ENCODE assay signal across 6 cellular contexts in genomic region chr14:21095430-21096205, GRCh38. TPM values are rescaled to one million over a fixed set of nuclear protein-coding genes. Genes with fewer than 3 reads are reported as not detected.
DNase-seq lines count a peak whose midpoint lies in the region; ATAC-seq, FAIRE-seq and TF ChIP-seq lines count a peak whose summit lies in the region.

No MANE protein-coding gene starts in this region.

- H3K27me3 Mint-ChIP-seq in IgD-negative memory B cell, result peaks cover 20% of the 10 kb centered on the region

- H3K27me3 ChIP-seq in psoas muscle (ENCODE audit: insufficient read depth in 3 of 3, low read length in 2 of 3), result no peaks in the 10 kb centered on the region

- WGBS in psoas muscle, 3 donors, result 38 to 59% (median 46%) methylated on average over 6 of the region's 6 CpGs

- no peak overlapping the region for H3K9ac ChIP-seq in kidney (ENCODE audit: low read length in 2 of 2)

- no peaks in the 10 kb centered on the region for H3K9me3 Mint-ChIP-seq in IgD-negative memory B cell

- H3K4me3 Mint-ChIP-seq in IgD-negative memory B cell, result peak overlapping the region in 2 of 4 donors; percentile 23 to 87

- peaks cover 18% of the 10 kb centered on the region for H3K4me1 ChIP-seq in psoas muscle
- peaks cover 13 to 22% of the 10 kb centered on the region in 2 donors for H3K4me1 ChIP-seq in kidney (ENCODE audit: control insufficient read depth in 1 of 2, insufficient read depth in 1 of 2, low read depth in 1 of 2, low read length in 2 of 2)

- TF ChIP-seq CTCF in choroid plexus epithelial cell (conservative IDR thresholded peaks at IDR 0.05; ENCODE audit: low read depth, low read length) (no peak), psoas muscle (IDR thresholded peaks at IDR 0.05) (no peak), kidney (IDR thresholded peaks at IDR 0.05; ENCODE audit: borderline replicate concordance, extremely low read depth, insufficient read depth) (no peak)

- peaks cover 5 to 36% (median 13%) of the 10 kb centered on the region in 3 donors for H3K4me1 Mint-ChIP-seq in IgD-negative memory B cell

- H3K36me3 ChIP-seq in psoas muscle (ENCODE audit: insufficient read depth in 1 of 2, low read depth in 1 of 2) (peaks cover 0 to 23% of the 10 kb centered on the region in 2 donors), kidney (ENCODE audit: control insufficient read depth in 1 of 2, insufficient read depth in 2 of 2, low read length in 2 of 2) (peaks cover 0 to 4% of the 10 kb centered on the region in 2 donors)

- intact Hi-C loops in psoas muscle (cut with DNase I) (loop anchor here in 1 of 2 donors (10.0 kb wide), 1 partner anchor 411 kb away; the partner anchor contains the start of genes ANG and RNASE4), kidney (cut with DNase I) (no loop called here)

- DNase-seq in choroid plexus epithelial cell (ENCODE audit: low read depth), result peak; percentile 22
- DNase-seq in psoas muscle, result no peak
- no peak for DNase-seq in kidney
- DNase-seq in ureter (ENCODE audit: low spot score), result no peak

- H3K9me3 ChIP-seq in psoas muscle, result no peaks in the 10 kb centered on the region
- no peaks in the 10 kb centered on the region for H3K9me3 ChIP-seq in kidney (ENCODE audit: control insufficient read depth in 1 of 2, low read length in 2 of 2)

- peak overlapping the region in 2 of 3 donors; percentile 74 to 78 for H3K27ac Mint-ChIP-seq in IgD-negative memory B cell

- no peak for ATAC-seq in psoas muscle
- ATAC-seq in HG03095 (IDR thresholded peaks at IDR 0.05; ENCODE audit: unreplicated experiment), result no peak

- no peak for FAIRE-seq in kidney (lab: Jason Lieb, UNC)

- H3K36me3 Mint-ChIP-seq in IgD-negative memory B cell, result no peaks in the 10 kb centered on the region

- H3K4me3 ChIP-seq in choroid plexus epithelial cell (ENCODE audit: low read depth, low read length) (no peak overlapping the region), psoas muscle (no peak overlapping the region), kidney (ENCODE audit: low read length in 2 of 2) (no peak overlapping the region)

- H3K27ac ChIP-seq in psoas muscle (peak overlapping the region; percentile 73), kidney (ENCODE audit: low read depth in 2 of 2, low read length in 2 of 2) (no peak overlapping the region)

RNA-seq across cellular contexts. Expression of gene ZNF219, which starts 2.8 kb away (rescaled TPM):
- polyA plus RNA-seq in IgD-negative memory B cell, result 1.0 TPM
- total RNA-seq in psoas muscle, result 10 to 100 TPM; 13.9 to 28.5 (median 22.9) TPM
- polyA plus RNA-seq in psoas muscle, result 10 to 100 TPM; 32.2 to 38.1 (median 35.4) TPM
- total RNA-seq in kidney, result 24.6 TPM
- polyA plus RNA-seq in kidney (ENCODE audit: insufficient read depth, low read depth, low replicate concordance), result 12.6 TPM
- 47.2 TPM for total RNA-seq in ureter

RNA-seq across cellular contexts. Expression of gene TMEM253, which starts 5.2 kb away (rescaled TPM):
- polyA plus RNA-seq in IgD-negative memory B cell (not detected), psoas muscle (under 1 TPM; 0.10 to 0.29 (median 0.27) TPM), kidney (ENCODE audit: insufficient read depth, low read depth, low replicate concordance) (0.43 TPM)
- total RNA-seq in psoas muscle (under 1 TPM in 2 of 4 donors, not detected in 2; 0.17 TPM), kidney (0.41 TPM), ureter (1.6 TPM)

RNA-seq across cellular contexts. Expression of gene ARHGEF40, which starts 25.5 kb away (rescaled TPM):
- polyA plus RNA-seq in IgD-negative memory B cell (not detected), psoas muscle (10 to 100 TPM in 1 of 3 donors, 1 to 10 TPM in 2; 6.8 to 10.1 (median 7.3) TPM), kidney (ENCODE audit: insufficient read depth, low read depth, low replicate concordance) (15.9 TPM)
- total RNA-seq in psoas muscle (10 to 100 TPM in 3 of 4 donors, 1 to 10 TPM in 1; 9.8 to 18.7 (median 12.6) TPM), kidney (25.6 TPM), ureter (41.2 TPM)

RNA-seq across cellular contexts. Expression of gene RNASE8, which starts 38.0 kb away (rescaled TPM):
- polyA plus RNA-seq in IgD-negative memory B cell, result not detected
- total RNA-seq in psoas muscle, result not detected
- not detected for polyA plus RNA-seq in psoas muscle
- not detected for total RNA-seq in kidney
- polyA plus RNA-seq in kidney (ENCODE audit: insufficient read depth, low read depth, low replicate concordance), result not detected
- not detected for total RNA-seq in ureter

RNA-seq across cellular contexts. Expression of gene RNASE7, which starts 53.5 kb away (rescaled TPM):
- polyA plus RNA-seq in IgD-negative memory B cell (not detected), psoas muscle (1 to 10 TPM in 1 of 3 donors, under 1 TPM in 1, not detected in 1; 0.73 to 1.9 TPM), kidney (ENCODE audit: insufficient read depth, low read depth, low replicate concordance) (not detected)
- total RNA-seq in psoas muscle (under 1 TPM; 0.15 to 0.43 (median 0.28) TPM), kidney (not detected), ureter (0.94 TPM)
